ENCODE assay signal across 8 cellular contexts in genomic region chr15:22664294-22665058, GRCh38.
A peak's percentile ranks its signal among the peaks of the same experiment; 100 is the strongest.
DNase-seq lines count a peak whose midpoint lies in the region; ATAC-seq, FAIRE-seq and TF ChIP-seq lines count a peak whose summit lies in the region.
"Not testable (repeated sequence)": the region's sequence is repeated elsewhere in the genome, so short reads cannot be mapped to it uniquely, and the experiment has no call there.

No MANE protein-coding gene starts in this region.

- H3K36me3 Mint-ChIP-seq in IgD-negative memory B cell, brain: not testable (repeated sequence)

- 0% methylated on average over 37 of the region's 110 CpGs; no CpG with 5 or more reads in 1 of the 2 donors for WGBS in testis, 2 donors

- H3K27me3 ChIP-seq in GM06990 (replicated peaks; ENCODE audit: control insufficient read depth, insufficient read depth, low read length); testis: not testable (repeated sequence)

- intact Hi-C loops in left cardiac atrium (cut with DNase I); testis (cut with DNase I; ENCODE audit: low total_unique reads): not testable (repeated sequence)

- not testable (repeated sequence) for FAIRE-seq in H54 (lab: Jason Lieb, UNC)

- not testable (repeated sequence) for H3K27me3 Mint-ChIP-seq in IgD-negative memory B cell
- H3K27me3 Mint-ChIP-seq in brain, result peaks cover 19% of the 10 kb centered on the region

- not testable (repeated sequence) for H3K4me1 ChIP-seq in testis

- H3K9me3 ChIP-seq in testis, result not testable (repeated sequence)

- H3K4me3 Mint-ChIP-seq in IgD-negative memory B cell (peak overlapping the region; percentile 39 to 82 (median 79)), brain (peak overlapping the region in 4 of 5 experiments; percentile 68 to 85 (median 80))

- not testable (repeated sequence) for H3K4me1 Mint-ChIP-seq in IgD-negative memory B cell
- H3K4me1 Mint-ChIP-seq in brain, result peaks cover 15% of the 10 kb centered on the region

- H3K9me3 Mint-ChIP-seq in IgD-negative memory B cell, brain: not testable (repeated sequence)

- not testable (repeated sequence) for H3K36me3 ChIP-seq in GM06990 (ENCODE audit: control insufficient read depth, insufficient read depth, low read length); testis (ENCODE audit: low read depth, missing control alignments)

- peak; percentile 23; the same call in 1 of the 2 replicates for TF ChIP-seq POLR2A in H54 (IDR thresholded peaks at IDR 0.05; ENCODE audit: low read depth, low read length)
- TF ChIP-seq POLR2A in testis (IDR thresholded peaks at IDR 0.05), result not testable (repeated sequence)

- not testable (repeated sequence) for H3K27ac Mint-ChIP-seq in IgD-negative memory B cell
- H3K27ac Mint-ChIP-seq in brain, result peak overlapping the region in 1 of 5 experiments; percentile 98

- DNase-seq in GM06990 (ENCODE audit: extremely low read depth, insufficient read length), result peak; percentile 25
- peak; percentile 0 for DNase-seq in H54 (ENCODE audit: insufficient read length, low spot score)
- peak; percentile 54 for DNase-seq in left cardiac atrium
- peak in 29 of 56 donors; percentile 3 to 55 (median 30) for DNase-seq in nucleus accumbens (lab: John Stamatoyannopoulos, UW)
- DNase-seq in testis, result peak; percentile 32

- peak; percentile 99 to 100 for ATAC-seq in left cardiac atrium

- TF ChIP-seq CTCF in GM06990 (IDR thresholded peaks at IDR 0.05; ENCODE audit: insufficient read depth, low read length, poor library complexity, severe bottlenecking); WI38 (IDR thresholded peaks at IDR 0.05; ENCODE audit: low read depth, low read length); brain (conservative IDR thresholded peaks at IDR 0.05); testis (IDR thresholded peaks at IDR 0.05): not testable (repeated sequence)

- H3K4me3 ChIP-seq in GM06990 (replicated peaks; ENCODE audit: low read depth, low read length) (peak overlapping the region; percentile 46), WI38 (ENCODE audit: low read depth, low read length) (peak overlapping the region; percentile 57), testis (peak overlapping the region; percentile 59 to 65)

- peak overlapping the region; percentile 82 to 95 for H3K27ac ChIP-seq in testis

Comparison
In these comparisons a context has a peak if more than half of its experiments do, and no peak if none do; other contexts are left out.
1. Peak in every context shown above with its lines: DNase-seq, ATAC-seq, H3K4me3 ChIP-seq and H3K27ac ChIP-seq.
2. DNase-seq: peak in every context shown above with its lines; median percentile 54 in left cardiac atrium; 32 in testis; 30 in nucleus accumbens; 25 in GM06990; 0 in H54.